9 cellular contexts compared by ENCODE assay signal in genomic region chr17:42311240-42312034, GRCh38. TPM values are rescaled to one million over a fixed set of nuclear protein-coding genes. Genes with fewer than 3 reads are reported as not detected.
DNase-seq lines count a peak whose midpoint lies in the region; ATAC-seq and TF ChIP-seq lines count a peak whose summit lies in the region.
"Had no signal": no experiment of that assay in that cellular context is flagged by ENCODE, and none has a peak within 500 bp of the region (broad histone marks: within the 10 kb centered on the region; RNA-seq: fewer than 3 reads in every experiment).

No MANE protein-coding gene starts in this region.

- H3K4me3 ChIP-seq in AG04449 (ENCODE audit: low read depth, low read length) (no peak overlapping the region), HEK293 (ENCODE audit: low read depth, low read length) (no peak overlapping the region), fibroblast of the aortic adventitia (ENCODE audit: low read depth, low read length) (no peak overlapping the region)

- H3K9me3 Mint-ChIP-seq in neural crest cell: no peaks in the 10 kb centered on the region

- CTCF ChIA-PET in AG04449 (lab: Yijun Ruan, JAX): interaction anchor here (0.7 to 8.6 kb wide), 33 partner anchors 10 to 266 kb away, joined by 3 to 118 read pairs (median 4); partner anchors contain the start of genes HCRT, KAT2A, MLX and NAGLU
- CTCF ChIA-PET in HEK293 (lab: Yijun Ruan, JAX): interaction anchor here (0.5 to 22.0 kb wide), 22 partner anchors 10 to 286 kb away, joined by 3 to 378 read pairs (median 4); partner anchors contain the start of genes CAVIN1 and STAT5A

- H3K4me1 ChIP-seq in HEK293 (ENCODE audit: control insufficient read depth, insufficient read depth, low read length): peaks cover 2% of the 10 kb centered on the region
- H3K4me1 ChIP-seq: foreskin keratinocyte had no signal

- ATAC-seq in HG02973 (IDR thresholded peaks at IDR 0.05; ENCODE audit: unreplicated experiment) (no peak), HG03439 (IDR thresholded peaks at IDR 0.05; ENCODE audit: unreplicated experiment) (no peak)

- no peaks in the 10 kb centered on the region for H3K9me3 ChIP-seq in HEK293 (ENCODE audit: control insufficient read depth, insufficient read depth, low read depth, low read length)

- peaks cover 11 to 24% of the 10 kb centered on the region in 2 experiments for H3K36me3 ChIP-seq in HEK293 (ENCODE audit: control insufficient read depth in 2 of 2, insufficient read depth in 1 of 2, low read length in 2 of 2)

- H3K27ac Mint-ChIP-seq in neural crest cell (ENCODE audit: unreplicated experiment): no peak overlapping the region

- H3K4me3 Mint-ChIP-seq in neural crest cell: peak overlapping the region; percentile 56

- DNase-seq in AG04449 (ENCODE audit: low read depth, low spot score) (peak; percentile 50), UCSD-AML1 (lab: John Stamatoyannopoulos, UW; ENCODE audit: unreplicated experiment) (peak; percentile 36), fibroblast of the aortic adventitia (ENCODE audit: low read depth) (peak; percentile 93), neural crest cell (ENCODE audit: low read depth, low spot score) (no peak), RPMI8226 (no peak)

- H3K36me3 Mint-ChIP-seq in neural crest cell (ENCODE audit: low read depth): peaks cover 4% of the 10 kb centered on the region

- POLR2A ChIA-PET in AG04449 (lab: Yijun Ruan, JAX): interaction anchor here (1.1 to 3.4 kb wide), 3 partner anchors 203 to 214 kb away, joined by 3 to 15 read pairs (median 4); no protein-coding TSS in a partner anchor
- POLR2A ChIA-PET in HEK293 (lab: Yijun Ruan, JAX): interaction anchor here (0.5 to 1.8 kb wide), 3 partner anchors 10 to 183 kb away, joined by 3 to 4 read pairs (median 3); no protein-coding TSS in a partner anchor

- TF ChIP-seq CTCF in AG04449 (IDR thresholded peaks at IDR 0.05; ENCODE audit: insufficient read depth, low read length, missing control alignments) (no peak), HEK293 (tag by site-specific recombination; IDR thresholded peaks at IDR 0.05) (no peak), fibroblast of the aortic adventitia (IDR thresholded peaks at IDR 0.05; ENCODE audit: insufficient read depth, low read length) (no peak), neural crest cell (conservative IDR thresholded peaks at IDR 0.05) (no peak)

- no peaks in the 10 kb centered on the region for H3K27me3 Mint-ChIP-seq in neural crest cell (ENCODE audit: low read depth)

- H3K27ac ChIP-seq in HEK293 (ENCODE audit: extremely low read depth, low read depth, low read length): no peak overlapping the region
- H3K27ac ChIP-seq: foreskin keratinocyte had no signal

- H3K4me1 Mint-ChIP-seq in neural crest cell: peaks cover 44% of the 10 kb centered on the region

TF ChIP-seq in HEK293, 187 proteins besides CTCF, POLR2A, EP300 and RAD21 (continues in another document):
- TF ChIP-seq ZNF391 (tag by site-specific recombination; IDR thresholded peaks at IDR 0.05; ENCODE audit: borderline replicate concordance, low read depth) (no peak), ZNF416 (tag by site-specific recombination; IDR thresholded peaks at IDR 0.05) (no peak), ZNF776 (tag by site-specific recombination; IDR thresholded peaks at IDR 0.05; ENCODE audit: borderline replicate concordance) (no peak), ZNF571 (tag by site-specific recombination; IDR thresholded peaks at IDR 0.05) (no peak), ZNF600 (tag by site-specific recombination; IDR thresholded peaks at IDR 0.05) (peak; percentile 55), ZBTB44 (tag by site-specific recombination; IDR thresholded peaks at IDR 0.05) (no peak), ZBTB20 (tag by site-specific recombination; IDR thresholded peaks at IDR 0.05) (peak; percentile 11; the same call in 1 of the 2 replicates), GLIS2 (tag by site-specific recombination; IDR thresholded peaks at IDR 0.05) (0 out of 2 replicates have a peak, but pooled peaks have one; percentile 14), ZNF626 (tag by site-specific recombination; IDR thresholded peaks at IDR 0.05) (no peak), ZBTB48 (tag by site-specific recombination; IDR thresholded peaks at IDR 0.05) (no peak), ZNF510 (tag by site-specific recombination; IDR thresholded peaks at IDR 0.05; ENCODE audit: insufficient replicate concordance) (no peak), ZNF221 (tag by site-specific recombination; IDR thresholded peaks at IDR 0.05; ENCODE audit: borderline replicate concordance) (no peak), ZSCAN16 (tag by site-specific recombination; IDR thresholded peaks at IDR 0.05) (no peak), ZNF423 (tag by site-specific recombination; IDR thresholded peaks at IDR 0.05) (no peak), SALL2 (tag by site-specific recombination; IDR thresholded peaks at IDR 0.05; ENCODE audit: borderline replicate concordance) (no peak)
- TF ChIP-seq, protein P1, sequence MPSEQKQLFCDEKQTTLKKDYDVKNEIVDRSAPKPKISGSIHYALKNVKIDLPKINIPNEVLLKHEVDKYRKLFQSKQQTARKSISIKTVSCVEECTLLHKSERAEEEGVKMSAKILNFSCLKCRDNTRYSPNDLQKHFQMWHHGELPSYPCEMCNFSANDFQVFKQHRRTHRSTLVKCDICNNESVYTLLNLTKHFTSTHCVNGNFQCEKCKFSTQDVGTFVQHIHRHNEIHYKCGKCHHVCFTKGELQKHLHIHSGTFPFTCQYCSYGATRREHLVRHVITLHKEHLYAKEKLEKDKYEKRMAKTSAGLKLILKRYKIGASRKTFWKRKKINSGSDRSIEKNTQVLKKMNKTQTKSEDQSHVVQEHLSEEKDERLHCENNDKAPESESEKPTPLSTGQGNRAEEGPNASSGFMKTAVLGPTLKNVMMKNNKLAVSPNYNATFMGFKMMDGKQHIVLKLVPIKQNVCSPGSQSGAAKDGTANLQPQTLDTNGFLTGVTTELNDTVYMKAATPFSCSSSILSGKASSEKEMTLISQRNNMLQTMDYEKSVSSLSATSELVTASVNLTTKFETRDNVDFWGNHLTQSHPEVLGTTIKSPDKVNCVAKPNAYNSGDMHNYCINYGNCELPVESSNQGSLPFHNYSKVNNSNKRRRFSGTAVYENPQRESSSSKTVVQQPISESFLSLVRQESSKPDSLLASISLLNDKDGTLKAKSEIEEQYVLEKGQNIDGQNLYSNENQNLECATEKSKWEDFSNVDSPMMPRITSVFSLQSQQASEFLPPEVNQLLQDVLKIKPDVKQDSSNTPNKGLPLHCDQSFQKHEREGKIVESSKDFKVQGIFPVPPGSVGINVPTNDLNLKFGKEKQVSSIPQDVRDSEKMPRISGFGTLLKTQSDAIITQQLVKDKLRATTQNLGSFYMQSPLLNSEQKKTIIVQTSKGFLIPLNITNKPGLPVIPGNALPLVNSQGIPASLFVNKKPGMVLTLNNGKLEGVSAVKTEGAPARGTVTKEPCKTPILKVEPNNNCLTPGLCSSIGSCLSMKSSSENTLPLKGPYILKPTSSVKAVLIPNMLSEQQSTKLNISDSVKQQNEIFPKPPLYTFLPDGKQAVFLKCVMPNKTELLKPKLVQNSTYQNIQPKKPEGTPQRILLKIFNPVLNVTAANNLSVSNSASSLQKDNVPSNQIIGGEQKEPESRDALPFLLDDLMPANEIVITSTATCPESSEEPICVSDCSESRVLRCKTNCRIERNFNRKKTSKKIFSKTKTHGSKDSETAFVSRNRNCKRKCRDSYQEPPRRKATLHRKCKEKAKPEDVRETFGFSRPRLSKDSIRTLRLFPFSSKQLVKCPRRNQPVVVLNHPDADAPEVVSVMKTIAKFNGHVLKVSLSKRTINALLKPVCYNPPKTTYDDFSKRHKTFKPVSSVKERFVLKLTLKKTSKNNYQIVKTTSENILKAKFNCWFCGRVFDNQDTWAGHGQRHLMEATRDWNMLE (tag by site-specific recombination; conservative IDR thresholded peaks at IDR 0.05; ENCODE audit: low read depth): no peak
- TF ChIP-seq, protein P2, sequence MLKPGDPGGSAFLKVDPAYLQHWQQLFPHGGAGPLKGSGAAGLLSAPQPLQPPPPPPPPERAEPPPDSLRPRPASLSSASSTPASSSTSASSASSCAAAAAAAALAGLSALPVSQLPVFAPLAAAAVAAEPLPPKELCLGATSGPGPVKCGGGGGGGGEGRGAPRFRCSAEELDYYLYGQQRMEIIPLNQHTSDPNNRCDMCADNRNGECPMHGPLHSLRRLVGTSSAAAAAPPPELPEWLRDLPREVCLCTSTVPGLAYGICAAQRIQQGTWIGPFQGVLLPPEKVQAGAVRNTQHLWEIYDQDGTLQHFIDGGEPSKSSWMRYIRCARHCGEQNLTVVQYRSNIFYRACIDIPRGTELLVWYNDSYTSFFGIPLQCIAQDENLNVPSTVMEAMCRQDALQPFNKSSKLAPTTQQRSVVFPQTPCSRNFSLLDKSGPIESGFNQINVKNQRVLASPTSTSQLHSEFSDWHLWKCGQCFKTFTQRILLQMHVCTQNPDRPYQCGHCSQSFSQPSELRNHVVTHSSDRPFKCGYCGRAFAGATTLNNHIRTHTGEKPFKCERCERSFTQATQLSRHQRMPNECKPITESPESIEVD (tag by site-specific recombination; IDR thresholded peaks at IDR 0.05): no peak

RNA-seq across cellular contexts. Expression of gene STAT5A, which starts 23.1 kb away (rescaled TPM):
- total RNA-seq in fibroblast of the aortic adventitia (ENCODE audit: low replicate concordance) (25.2 and 27.3 TPM in 2 replicates), neural crest cell (2.6 and 2.9 TPM in 2 replicates)

RNA-seq across cellular contexts. Expression of gene STAT5B, which starts 35.2 kb away (rescaled TPM):
- total RNA-seq in fibroblast of the aortic adventitia (ENCODE audit: low replicate concordance) (14.1 and 23.0 TPM in 2 replicates), neural crest cell (48.3 and 49.2 TPM in 2 replicates)

Comparison
In these comparisons a context has a peak if more than half of its experiments do, and no peak if none do; other contexts are left out.
1. DNase-seq: peak in AG04449 (single experiment), UCSD-AML1 (single experiment) and fibroblast of the aortic adventitia (single experiment); none in neural crest cell (single experiment) and RPMI8226 (single experiment).